19 cellular contexts compared by ENCODE assay signal in genomic region chr2:42872736-42873135, GRCh38.
DNase-seq lines count a peak whose midpoint lies in the region; ATAC-seq, FAIRE-seq and TF ChIP-seq lines count a peak whose summit lies in the region.
"Had no signal": no experiment of that assay in that cellular context is flagged by ENCODE, and none has a peak within 500 bp of the region (broad histone marks: within the 10 kb centered on the region; RNA-seq: fewer than 3 reads in every experiment).

No MANE protein-coding gene starts in this region.

- no peaks in the 10 kb centered on the region for H3K27me3 Mint-ChIP-seq in dendritic cell treated with granulocyte-macrophage colony-stimulating factor and Interleukin-4, amounts not matched to agents 40 ng/mL and 50 ng/mL, for 4 days

- ATAC-seq in Right ventricle myocardium superior (ENCODE audit: poor library complexity), result peak; percentile 61
- ATAC-seq in lower lobe of right lung, result no peak
- ATAC-seq in HG03095 (IDR thresholded peaks at IDR 0.05; ENCODE audit: unreplicated experiment), result no peak
- no peak for ATAC-seq in GM18870 (IDR thresholded peaks at IDR 0.05; ENCODE audit: unreplicated experiment)

- no peak for FAIRE-seq in frontal cortex (lab: Jason Lieb, UNC)

- H3K27me3 ChIP-seq in lower lobe of right lung (ENCODE audit: low read depth), result no peaks in the 10 kb centered on the region

- no peak for TF ChIP-seq CTCF in lower lobe of right lung (IDR thresholded peaks at IDR 0.05)

- H3K4me1 Mint-ChIP-seq in dendritic cell treated with granulocyte-macrophage colony-stimulating factor and Interleukin-4, amounts not matched to agents 40 ng/mL and 50 ng/mL, for 4 days (ENCODE audit: low read depth), result peaks cover 39% of the 10 kb centered on the region
- H3K4me1 Mint-ChIP-seq: neural crest cell had no signal

- H3K27ac ChIP-seq in lower lobe of right lung, result peak overlapping the region; percentile 33
- H3K27ac ChIP-seq: epithelial cell of prostate, WERI-Rb-1 had no signal

- peaks cover 25% of the 10 kb centered on the region for H3K9me3 Mint-ChIP-seq in dendritic cell treated with granulocyte-macrophage colony-stimulating factor and Interleukin-4, amounts not matched to agents 40 ng/mL and 50 ng/mL, for 4 days
- H3K9me3 Mint-ChIP-seq: activated naive CD4-positive, alpha-beta T cell treated with anti-CD3 and anti-CD28 coated beads for 36 hours had no signal

- H3K4me3 Mint-ChIP-seq in dendritic cell treated with granulocyte-macrophage colony-stimulating factor and Interleukin-4, amounts not matched to agents 40 ng/mL and 50 ng/mL, for 4 days, result no peak overlapping the region
- H3K4me3 Mint-ChIP-seq: activated naive CD4-positive, alpha-beta T cell treated with anti-CD3 and anti-CD28 coated beads for 36 hours; neural crest cell had no signal

- H3K27ac Mint-ChIP-seq in dendritic cell treated with granulocyte-macrophage colony-stimulating factor and Interleukin-4, amounts not matched to agents 40 ng/mL and 50 ng/mL, for 4 days, result peak overlapping the region; percentile 87
- H3K27ac Mint-ChIP-seq: activated naive CD4-positive, alpha-beta T cell treated with anti-CD3 and anti-CD28 coated beads for 36 hours had no signal

- DNase-seq in Right ventricle myocardium superior (no peak), cardiac septum (ENCODE audit: low spot score) (no peak), lower lobe of right lung (no peak), RKO (ENCODE audit: low spot score) (no peak), frontal cortex (ENCODE audit: low spot score in 2 of 2) (no peak)
- DNase-seq: activated CD8-positive, alpha-beta memory T cell treated with anti-CD3 and anti-CD28 coated beads, Interleukin-2, amount 50 U/mL, for 4 hours; activated naive CD4-positive, alpha-beta T cell treated with anti-CD3 and anti-CD28 coated beads for 36 hours; central memory CD4-positive, alpha-beta T cell; COR-L47; HCEC 1CT; mammary epithelial cell; NCI-H2081 treated with DMSO at 0.1 percent for 48 hours; stimulated activated naive CD4-positive, alpha-beta T cell treated with Interleukin-2 at 50 U/mL for 16 hours; WERI-Rb-1 had no signal

- H3K9me3 ChIP-seq in lower lobe of right lung, result no peaks in the 10 kb centered on the region

- peaks cover 24% of the 10 kb centered on the region for H3K36me3 Mint-ChIP-seq in dendritic cell treated with granulocyte-macrophage colony-stimulating factor and Interleukin-4, amounts not matched to agents 40 ng/mL and 50 ng/mL, for 4 days (ENCODE audit: low read depth)

- intact Hi-C loops in Right ventricle myocardium superior (cut with DNase I), result no loop called here
- intact Hi-C loops in cardiac septum (cut with DNase I), result no loop called here
- intact Hi-C loops in dendritic cell treated with granulocyte-macrophage colony-stimulating factor and Interleukin-4, amounts not matched to agents 40 ng/mL and 50 ng/mL, for 4 days (cut with micrococcal nuclease), result no loop called here
- intact Hi-C loops in lower lobe of right lung (cut with DNase I), result no loop called here

- H3K36me3 ChIP-seq in lower lobe of right lung, result no peaks in the 10 kb centered on the region
- H3K36me3 ChIP-seq: WERI-Rb-1 had no signal

- H3K4me1 ChIP-seq in lower lobe of right lung, result peaks cover 36% of the 10 kb centered on the region

- no peak overlapping the region for H3K4me3 ChIP-seq in lower lobe of right lung
